In genomic region chr16:82344157-82344556, GRCh38 we compare ENCODE assay signal across 10 cellular contexts.
DNase-seq lines count a peak whose midpoint lies in the region; ATAC-seq, FAIRE-seq and TF ChIP-seq lines count a peak whose summit lies in the region.
"Had no signal": no experiment of that assay in that cellular context is flagged by ENCODE, and none has a peak within 500 bp of the region (broad histone marks: within the 10 kb centered on the region; RNA-seq: fewer than 3 reads in every experiment).

No MANE protein-coding gene starts in this region.

- H3K27me3 Mint-ChIP-seq in activated CD4-positive, alpha-beta T cell treated with anti-CD3 and anti-CD28 coated beads for 36 hours = peaks cover 14% of the 10 kb centered on the region
- H3K27me3 Mint-ChIP-seq in astrocyte (ENCODE audit: low read depth, unreplicated experiment) (peaks cover 23% of the 10 kb centered on the region), type B pancreatic cell (peaks cover 21% of the 10 kb centered on the region)

- CTCF ChIA-PET in activated CD4-positive, alpha-beta T cell treated with anti-CD3 and anti-CD28 coated beads for 36 hours (lab: Charles Lee) = interaction anchor here (0.6 kb wide), 1 partner anchor 402 kb away, joined by 4 read pairs; no protein-coding TSS in a partner anchor

- H3K36me3 ChIP-seq in astrocyte (ENCODE audit: insufficient read depth, low read length) (no peaks in the 10 kb centered on the region), SJCRH30 (no peaks in the 10 kb centered on the region)

- H3K27me3 ChIP-seq in astrocyte (ENCODE audit: insufficient read depth, low read length) = no peaks in the 10 kb centered on the region
- H3K27me3 ChIP-seq in SJCRH30 = no peaks in the 10 kb centered on the region

- no peak for FAIRE-seq in astrocyte (lab: Jason Lieb, UNC)

- TF ChIP-seq CTCF in astrocyte (IDR thresholded peaks at IDR 0.05; ENCODE audit: insufficient read depth, low read depth, low read length) = peak; percentile 6
- peak; percentile 63 for TF ChIP-seq CTCF in type B pancreatic cell (conservative IDR thresholded peaks at IDR 0.05)

- no peaks in the 10 kb centered on the region for H3K79me2 ChIP-seq in astrocyte (ENCODE audit: insufficient read depth, low read length)

- H3K27ac Mint-ChIP-seq in activated CD4-positive, alpha-beta T cell treated with anti-CD3 and anti-CD28 coated beads for 36 hours = no peak overlapping the region
- H3K27ac Mint-ChIP-seq in astrocyte (ENCODE audit: unreplicated experiment) (no peak overlapping the region), type B pancreatic cell (no peak overlapping the region)

- H3K4me1 ChIP-seq in astrocyte (ENCODE audit: insufficient read depth, low read length) = no peaks in the 10 kb centered on the region
- no peaks in the 10 kb centered on the region for H3K4me1 ChIP-seq in SJCRH30

- H3K4me3 Mint-ChIP-seq in activated CD4-positive, alpha-beta T cell treated with anti-CD3 and anti-CD28 coated beads for 36 hours = no peak overlapping the region
- H3K4me3 Mint-ChIP-seq in astrocyte (ENCODE audit: unreplicated experiment) = no peak overlapping the region
- no peak overlapping the region for H3K4me3 Mint-ChIP-seq in type B pancreatic cell

- no peak overlapping the region for H2AFZ ChIP-seq in astrocyte (ENCODE audit: low read depth, low read length)

- no peaks in the 10 kb centered on the region for H3K36me3 Mint-ChIP-seq in activated CD4-positive, alpha-beta T cell treated with anti-CD3 and anti-CD28 coated beads for 36 hours (ENCODE audit: low read depth)
- H3K36me3 Mint-ChIP-seq in astrocyte (ENCODE audit: low read depth, unreplicated experiment) = no peaks in the 10 kb centered on the region
- no peaks in the 10 kb centered on the region for H3K36me3 Mint-ChIP-seq in type B pancreatic cell

- no peaks in the 10 kb centered on the region for H3K4me1 Mint-ChIP-seq in activated CD4-positive, alpha-beta T cell treated with anti-CD3 and anti-CD28 coated beads for 36 hours
- H3K4me1 Mint-ChIP-seq in astrocyte (ENCODE audit: low read depth, unreplicated experiment) = peaks cover 5% of the 10 kb centered on the region
- no peaks in the 10 kb centered on the region for H3K4me1 Mint-ChIP-seq in type B pancreatic cell (ENCODE audit: unreplicated experiment)

- H3K4me2 ChIP-seq in astrocyte (ENCODE audit: low read length) = no peak overlapping the region

- DNase-seq in activated CD4-positive, alpha-beta T cell treated with anti-CD3 and anti-CD28 coated beads for 36 hours = peak; percentile 8
- no peak for DNase-seq in activated CD4-positive, alpha-beta T cell treated with anti-CD3 and anti-CD28 coated beads for 1 hour
- DNase-seq in astrocyte (ENCODE audit: low read depth) = no peak
- peak; percentile 68 for DNase-seq in iPS-NIHi7 (ENCODE audit: extremely low spot score)
- no peak for DNase-seq in type B pancreatic cell (ENCODE audit: extremely low spot score, unreplicated experiment)
- no peak for DNase-seq in SJCRH30
- DNase-seq: NCI-H2081 treated with DMSO at 0.1 percent for 48 hours had no signal

- no peaks in the 10 kb centered on the region for H4K20me1 ChIP-seq in astrocyte (ENCODE audit: insufficient read depth, low read length)

- H3K9ac ChIP-seq in astrocyte (ENCODE audit: low read length) = no peak overlapping the region

- intact Hi-C loops in activated CD4-positive, alpha-beta T cell treated with anti-CD3 and anti-CD28 coated beads for 36 hours (cut with DNase I, micrococcal nuclease) = loop anchor here in 1 of 2 experiments (2.0 kb wide), 1 partner anchor 81 kb away; no protein-coding TSS in a partner anchor

- H3K9me3 Mint-ChIP-seq in activated CD4-positive, alpha-beta T cell treated with anti-CD3 and anti-CD28 coated beads for 36 hours (ENCODE audit: low read depth) = no peaks in the 10 kb centered on the region
- H3K9me3 Mint-ChIP-seq in astrocyte (ENCODE audit: unreplicated experiment) (peaks cover 3% of the 10 kb centered on the region), type B pancreatic cell (no peaks in the 10 kb centered on the region)

- POLR2A ChIA-PET in activated CD4-positive, alpha-beta T cell treated with anti-CD3 and anti-CD28 coated beads for 36 hours (lab: Charles Lee) = no interaction called here

- H3K27ac ChIP-seq in astrocyte (ENCODE audit: low read depth, low read length) (no peak overlapping the region), SJCRH30 (no peak overlapping the region)
- H3K27ac ChIP-seq: skin epidermis had no signal

- no peak overlapping the region for H3K4me3 ChIP-seq in astrocyte (ENCODE audit: insufficient read depth, low read depth, low read length)
- H3K4me3 ChIP-seq in SJCRH30 = no peak overlapping the region
- H3K4me3 ChIP-seq: skin epidermis had no signal

- H3K9me3 ChIP-seq in astrocyte (ENCODE audit: insufficient read depth, low read depth, low read length) (no peaks in the 10 kb centered on the region), SJCRH30 (replicated peaks) (no peaks in the 10 kb centered on the region)

- no peak for ATAC-seq in activated CD4-positive, alpha-beta T cell treated with anti-CD3 and anti-CD28 coated beads for 36 hours
- no peak for ATAC-seq in HG02798 (IDR thresholded peaks at IDR 0.05; ENCODE audit: poor library complexity, unreplicated experiment)
- no peak for ATAC-seq in GM19023 (IDR thresholded peaks at IDR 0.05; ENCODE audit: unreplicated experiment)

Comparison
In these comparisons a context has a peak if more than half of its experiments do, and no peak if none do; other contexts are left out.
1. DNase-seq: peak in activated CD4-positive, alpha-beta T cell treated with anti-CD3 and anti-CD28 coated beads for 36 hours (single experiment) and iPS-NIHi7 (single experiment); none in activated CD4-positive, alpha-beta T cell treated with anti-CD3 and anti-CD28 coated beads for 1 hour (single experiment), astrocyte (single experiment), type B pancreatic cell (single experiment) and SJCRH30 (0 of 2).